Comparison of ENCODE assay signal across 18 cellular contexts in the genomic region with DNA sequence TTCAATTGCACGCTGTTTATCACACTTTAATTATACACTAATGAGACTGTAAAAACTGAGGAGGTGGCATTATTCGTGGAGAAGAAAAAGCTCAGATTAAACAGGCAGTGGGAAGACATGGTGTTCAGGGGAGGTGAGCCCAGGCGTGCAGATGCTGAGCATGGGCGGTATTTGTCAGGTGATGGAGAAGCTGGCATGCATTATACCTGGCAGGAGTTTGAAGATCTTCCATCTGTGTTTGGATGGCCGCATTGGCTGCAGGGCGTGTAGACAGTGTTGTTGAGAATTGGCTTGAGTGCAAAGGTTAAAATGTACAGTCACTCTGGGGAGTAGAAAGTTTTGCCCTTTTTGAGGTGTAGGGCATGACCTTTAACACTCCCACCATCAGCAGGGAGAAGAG.
"Had no signal": no experiment of that assay in that cellular context is flagged by ENCODE, and none has a peak within 500 bp of the region (broad histone marks: within the 10 kb centered on the region; RNA-seq: fewer than 3 reads in every experiment).

No MANE protein-coding gene starts in this region.

- ATAC-seq: heart left ventricle; left colon; naive thymus-derived CD4-positive, alpha-beta T cell had no signal

- H3K36me3 Mint-ChIP-seq: naive thymus-derived CD4-positive, alpha-beta T cell had no signal

- H3K27ac ChIP-seq: heart left ventricle, neutrophil, sigmoid colon, skin epidermis, stomach, thoracic aorta, transverse colon had no signal

- H3K4me3 Mint-ChIP-seq: naive thymus-derived CD4-positive, alpha-beta T cell; nephron progenitor cell had no signal

- H3K27ac Mint-ChIP-seq: naive thymus-derived CD4-positive, alpha-beta T cell; nephron progenitor cell had no signal

- H3K9me3 Mint-ChIP-seq: naive thymus-derived CD4-positive, alpha-beta T cell had no signal

- DNase-seq: dermis blood vessel endothelial cell; erythroblast; foreskin melanocyte; hippocampal formation; left colon; mammary epithelial cell; naive thymus-derived CD4-positive, alpha-beta T cell; nephron progenitor cell; stimulated activated CD4-positive, alpha-beta T cell treated with anti-CD3 and anti-CD28 coated beads, Interleukin-4, amount 100 ng/mL, for 4 hours; stimulated activated naive CD4-positive, alpha-beta T cell; substantia nigra; transverse colon had no signal
